ENCODE assay signal across 27 cellular contexts in the genomic region with DNA sequence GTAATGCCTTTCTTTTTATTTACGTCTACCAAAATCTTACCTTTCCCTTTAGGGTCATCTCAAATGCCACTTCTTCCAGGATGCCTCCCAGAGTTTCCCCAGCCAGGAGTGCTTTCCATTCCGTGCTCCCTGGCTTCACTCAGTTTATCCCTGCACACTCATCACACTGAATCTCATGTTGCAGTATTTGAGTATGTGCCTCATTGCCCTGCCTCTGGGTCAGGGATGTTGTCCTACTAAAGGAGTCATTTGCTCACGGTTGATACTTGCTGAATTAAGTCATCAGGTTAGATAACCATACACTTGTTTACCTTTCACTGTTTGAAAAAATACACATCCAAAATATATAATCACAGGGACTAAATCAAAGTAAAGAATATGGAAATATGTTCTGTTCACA.
DNase-seq lines count a peak whose midpoint lies in the region; ATAC-seq and TF ChIP-seq lines count a peak whose summit lies in the region.
"Had no signal": no experiment of that assay in that cellular context is flagged by ENCODE, and none has a peak within 500 bp of the region (broad histone marks: within the 10 kb centered on the region; RNA-seq: fewer than 3 reads in every experiment).

No MANE protein-coding gene starts in this region.

- peaks cover 29% of the 10 kb centered on the region for H3K4me1 Mint-ChIP-seq in T-helper 2 cell treated with Interferon-gamma antibody and Interleukin-4, amounts not matched to agents 5 μg/mL and 100 μg/mL, for 36 hours (ENCODE audit: low read depth)
- peaks cover 27% of the 10 kb centered on the region for H3K4me1 Mint-ChIP-seq in activated naive CD8-positive, alpha-beta T cell treated with anti-CD3 and anti-CD28 coated beads, Interleukin-2, amount 10 ng/mL, durations not matched to agents 7 days and 5 days
- peaks cover 46% of the 10 kb centered on the region for H3K4me1 Mint-ChIP-seq in activated naive CD8-positive, alpha-beta T cell treated with anti-CD3 and anti-CD28 coated beads for 36 hours

- H3K27me3 Mint-ChIP-seq in T-helper 2 cell treated with Interferon-gamma antibody and Interleukin-4, amounts not matched to agents 5 μg/mL and 100 μg/mL, for 36 hours (ENCODE audit: low read depth), result peaks cover 4% of the 10 kb centered on the region
- no peaks in the 10 kb centered on the region for H3K27me3 Mint-ChIP-seq in activated naive CD8-positive, alpha-beta T cell treated with anti-CD3 and anti-CD28 coated beads, Interleukin-2, amount 10 ng/mL, durations not matched to agents 7 days and 5 days
- H3K27me3 Mint-ChIP-seq in activated naive CD8-positive, alpha-beta T cell treated with anti-CD3 and anti-CD28 coated beads for 36 hours, result no peaks in the 10 kb centered on the region

- peak overlapping the region; percentile 85 for H3K27ac Mint-ChIP-seq in T-helper 2 cell treated with Interferon-gamma antibody and Interleukin-4, amounts not matched to agents 5 μg/mL and 100 μg/mL, for 36 hours
- H3K27ac Mint-ChIP-seq in activated naive CD8-positive, alpha-beta T cell treated with anti-CD3 and anti-CD28 coated beads, Interleukin-2, amount 10 ng/mL, durations not matched to agents 7 days and 5 days, result peak overlapping the region; percentile 93
- no peak overlapping the region for H3K27ac Mint-ChIP-seq in activated naive CD8-positive, alpha-beta T cell treated with anti-CD3 and anti-CD28 coated beads for 36 hours

- peak overlapping the region; percentile 43 to 83 (median 67) for H3K27ac ChIP-seq in gastrocnemius medialis
- H3K27ac ChIP-seq: coronary artery, GM23248, neutrophil, SJSA1, testis had no signal

- in situ Hi-C loops in gastrocnemius medialis (cut with MboI; ENCODE audit: low sequenced_read_pairs in 4 of 4), result no loop called here

- no peaks in the 10 kb centered on the region for H3K27me3 ChIP-seq in gastrocnemius medialis
- H3K27me3 ChIP-seq: neutrophil, testis had no signal

- peak overlapping the region; percentile 73 for H3K4me3 Mint-ChIP-seq in T-helper 2 cell treated with Interferon-gamma antibody and Interleukin-4, amounts not matched to agents 5 μg/mL and 100 μg/mL, for 36 hours
- no peak overlapping the region for H3K4me3 Mint-ChIP-seq in activated naive CD8-positive, alpha-beta T cell treated with anti-CD3 and anti-CD28 coated beads, Interleukin-2, amount 10 ng/mL, durations not matched to agents 7 days and 5 days
- H3K4me3 Mint-ChIP-seq in activated naive CD8-positive, alpha-beta T cell treated with anti-CD3 and anti-CD28 coated beads for 36 hours, result no peak overlapping the region

- TF ChIP-seq POLR2A in gastrocnemius medialis (IDR thresholded peaks at IDR 0.05), result no peak

- H3K4me3 ChIP-seq in epithelial cell of esophagus (ENCODE audit: low read length), result no peak overlapping the region
- H3K4me3 ChIP-seq in gastrocnemius medialis, result peak overlapping the region in 2 of 4 donors; percentile 7 to 17
- H3K4me3 ChIP-seq: coronary artery, GM23248, SJSA1, smooth muscle cell, testis had no signal

- H3K4me1 ChIP-seq in gastrocnemius medialis, result peaks cover 30 to 43% of the 10 kb centered on the region in 2 donors
- H3K4me1 ChIP-seq: SJSA1, testis had no signal

- no peak for DNase-seq in T-helper 2 cell treated with Interferon-gamma antibody and Interleukin-4, amounts not matched to agents 5 μg/mL and 100 μg/mL, for 36 hours (ENCODE audit: low spot score)
- DNase-seq in T-helper 2 cell, result no peak
- DNase-seq in activated naive CD8-positive, alpha-beta T cell treated with anti-CD3 and anti-CD28 coated beads, Interleukin-2, amount 10 ng/mL, durations not matched to agents 7 days and 5 days, result no peak
- DNase-seq in activated naive CD8-positive, alpha-beta T cell treated with anti-CD3 and anti-CD28 coated beads for 36 hours, result no peak
- DNase-seq in epithelial cell of esophagus (ENCODE audit: low read depth), result peak; percentile 11
- peak in 1 of 2 donors; percentile 49 for DNase-seq in gastrocnemius medialis
- no peak for DNase-seq in GOT3 (lab: John Stamatoyannopoulos, UW)
- DNase-seq: 8988T; activated CD8-positive, alpha-beta memory T cell treated with anti-CD3 and anti-CD28 coated beads for 24 hours; activated T-cell treated with anti-CD3 and anti-CD28 coated beads for 4 hours; DMS 273 treated with DMSO at 0.1 percent for 48 hours; effector CD8-positive, alpha-beta T cell; erythroblast; GM23248; mesenchymal stem cell; NCI-H1048; NCI-H1694 treated with DMSO at 0.1 percent for 48 hours; posterior cingulate gyrus; right cardiac atrium; stimulated activated naive CD4-positive, alpha-beta T cell treated with Interleukin-2 at 50 U/mL for 16 hours; testis had no signal

- no peaks in the 10 kb centered on the region for H3K36me3 ChIP-seq in gastrocnemius medialis
- H3K36me3 ChIP-seq: neutrophil, SJSA1 had no signal

- H3K36me3 Mint-ChIP-seq in T-helper 2 cell treated with Interferon-gamma antibody and Interleukin-4, amounts not matched to agents 5 μg/mL and 100 μg/mL, for 36 hours (ENCODE audit: low read depth), result peaks cover 14% of the 10 kb centered on the region
- H3K36me3 Mint-ChIP-seq in activated naive CD8-positive, alpha-beta T cell treated with anti-CD3 and anti-CD28 coated beads, Interleukin-2, amount 10 ng/mL, durations not matched to agents 7 days and 5 days, result peaks cover 14% of the 10 kb centered on the region
- H3K36me3 Mint-ChIP-seq in activated naive CD8-positive, alpha-beta T cell treated with anti-CD3 and anti-CD28 coated beads for 36 hours, result peaks cover 7% of the 10 kb centered on the region

- no peaks in the 10 kb centered on the region for H3K9me3 ChIP-seq in gastrocnemius medialis
- H3K9me3 ChIP-seq: neutrophil, SJSA1, testis had no signal

- ATAC-seq in activated naive CD8-positive, alpha-beta T cell treated with anti-CD3 and anti-CD28 coated beads, Interleukin-2, amount 10 ng/mL, durations not matched to agents 7 days and 5 days (ENCODE audit: low read depth), result no peak
- ATAC-seq in gastrocnemius medialis, result peak; percentile 80 to 89
- no peak for ATAC-seq in HG03469 (IDR thresholded peaks at IDR 0.05; ENCODE audit: unreplicated experiment)
- ATAC-seq: left lobe of liver had no signal

- POLR2A ChIA-PET in activated naive CD8-positive, alpha-beta T cell treated with anti-CD3 and anti-CD28 coated beads, Interleukin-2, amount 10 ng/mL, durations not matched to agents 7 days and 5 days (lab: Charles Lee), result no interaction called here

- TF ChIP-seq CTCF in epithelial cell of esophagus (IDR thresholded peaks at IDR 0.05; ENCODE audit: insufficient read depth, low read depth, low read length, missing control alignments) (no peak), gastrocnemius medialis (IDR thresholded peaks at IDR 0.05 in 4 of 5, conservative IDR thresholded peaks at IDR 0.05 in 1 of 5) (no peak)

- intact Hi-C loops in gastrocnemius medialis (cut with DNase I; ENCODE audit: low total_unique reads), result loop anchor here (2.0 to 10.0 kb wide), 2 partner anchors 78 to 452 kb away; no protein-coding TSS in a partner anchor

- H3K9me3 Mint-ChIP-seq in T-helper 2 cell treated with Interferon-gamma antibody and Interleukin-4, amounts not matched to agents 5 μg/mL and 100 μg/mL, for 36 hours, result peaks cover 13% of the 10 kb centered on the region
- peaks cover 9% of the 10 kb centered on the region for H3K9me3 Mint-ChIP-seq in activated naive CD8-positive, alpha-beta T cell treated with anti-CD3 and anti-CD28 coated beads, Interleukin-2, amount 10 ng/mL, durations not matched to agents 7 days and 5 days
- peaks cover 12% of the 10 kb centered on the region for H3K9me3 Mint-ChIP-seq in activated naive CD8-positive, alpha-beta T cell treated with anti-CD3 and anti-CD28 coated beads for 36 hours

Comparison
In these comparisons a context has a peak if more than half of its experiments do, and no peak if none do; other contexts are left out.
1. ATAC-seq: peak in gastrocnemius medialis (2 of 2); none in activated naive CD8-positive, alpha-beta T cell treated with anti-CD3 and anti-CD28 coated beads, Interleukin-2, amount 10 ng/mL, durations not matched to agents 7 days and 5 days (single experiment) and HG03469 (single experiment).